17 cellular contexts compared by ENCODE assay signal in the genomic region with DNA sequence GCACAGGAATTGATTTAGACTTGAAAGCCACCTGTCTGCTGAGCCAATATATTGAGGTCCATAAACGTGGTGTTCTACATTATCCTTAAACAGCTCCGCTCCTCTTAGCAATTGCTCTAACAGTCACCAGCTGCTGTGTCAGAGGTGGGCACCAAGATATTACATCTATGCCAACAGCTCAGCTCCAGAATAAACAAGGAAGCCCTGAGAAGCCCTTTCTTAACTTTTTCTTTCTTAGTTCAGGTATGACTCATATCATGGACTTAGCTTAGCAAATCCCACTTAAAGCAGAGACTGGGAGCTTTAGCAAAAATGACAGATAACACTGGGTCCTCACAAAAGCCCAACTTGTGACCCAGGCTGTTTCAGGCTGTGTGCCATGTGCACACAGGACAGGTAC.
DNase-seq lines count a peak whose midpoint lies in the region; ATAC-seq, FAIRE-seq and TF ChIP-seq lines count a peak whose summit lies in the region.
"Had no signal": no experiment of that assay in that cellular context is flagged by ENCODE, and none has a peak within 500 bp of the region (broad histone marks: within the 10 kb centered on the region; RNA-seq: fewer than 3 reads in every experiment).

No MANE protein-coding gene starts in this region.

- intact Hi-C loops in mucosa of descending colon (cut with DNase I, micrococcal nuclease) (no loop called here), left lung (cut with DNase I) (no loop called here)

- H3K36me3 Mint-ChIP-seq in naive thymus-derived CD8-positive, alpha-beta T cell = no peaks in the 10 kb centered on the region

- peaks cover 0 to 2% (median 0%) of the 10 kb centered on the region in 4 donors for H3K4me1 Mint-ChIP-seq in naive thymus-derived CD8-positive, alpha-beta T cell
- H3K4me1 Mint-ChIP-seq: activated T-helper 17 cell treated with anti-CD3 and anti-CD28 coated beads, Interleukin-2, amount 50 U/mL, for 72 hours had no signal

- H3K27ac Mint-ChIP-seq in naive thymus-derived CD8-positive, alpha-beta T cell = no peak overlapping the region
- H3K27ac Mint-ChIP-seq: activated T-helper 17 cell treated with anti-CD3 and anti-CD28 coated beads, Interleukin-2, amount 50 U/mL, for 72 hours had no signal

- H3K36me3 ChIP-seq in mucosa of descending colon (ENCODE audit: low read depth) (no peaks in the 10 kb centered on the region), left lung (no peaks in the 10 kb centered on the region)
- H3K36me3 ChIP-seq: esophagus muscularis mucosa, suprapubic skin had no signal

- H3K4me3 ChIP-seq in mucosa of descending colon (no peak overlapping the region), left lung (no peak overlapping the region)
- H3K4me3 ChIP-seq: esophagus muscularis mucosa, suprapubic skin had no signal

- TF ChIP-seq CTCF in mucosa of descending colon (IDR thresholded peaks at IDR 0.05) = no peak
- TF ChIP-seq CTCF in left lung (IDR thresholded peaks at IDR 0.05) = no peak

- H3K9me3 Mint-ChIP-seq in naive thymus-derived CD8-positive, alpha-beta T cell = peaks cover 0 to 10% (median 0%) of the 10 kb centered on the region in 9 donors

- POLR2A ChIA-PET in naive thymus-derived CD8-positive, alpha-beta T cell (lab: Charles Lee) = no interaction called here

- H3K27ac ChIP-seq in left lung = no peak overlapping the region
- H3K27ac ChIP-seq: esophagus muscularis mucosa, KMS-11, suprapubic skin had no signal

- no peak overlapping the region for H3K4me3 Mint-ChIP-seq in naive thymus-derived CD8-positive, alpha-beta T cell
- H3K4me3 Mint-ChIP-seq: activated T-helper 17 cell treated with anti-CD3 and anti-CD28 coated beads, Interleukin-2, amount 50 U/mL, for 72 hours had no signal

- H3K27me3 Mint-ChIP-seq in naive thymus-derived CD8-positive, alpha-beta T cell = peaks cover 8 to 36% (median 12%) of the 10 kb centered on the region in 5 donors

- no peaks in the 10 kb centered on the region for H3K9me3 ChIP-seq in mucosa of descending colon
- no peaks in the 10 kb centered on the region for H3K9me3 ChIP-seq in left lung
- H3K9me3 ChIP-seq: esophagus muscularis mucosa, suprapubic skin had no signal

- H3K27me3 ChIP-seq in left lung = no peaks in the 10 kb centered on the region
- H3K27me3 ChIP-seq: esophagus muscularis mucosa, suprapubic skin had no signal

- FAIRE-seq in RCC 7860 (lab: Jason Lieb, UNC) = no peak

- H3K4me1 ChIP-seq in mucosa of descending colon (ENCODE audit: low read depth) (no peaks in the 10 kb centered on the region), left lung (no peaks in the 10 kb centered on the region)
- H3K4me1 ChIP-seq: suprapubic skin had no signal

- ATAC-seq in esophagus mucosa (peak; percentile 57), mucosa of descending colon (peak; percentile 28), left lung (no peak)
- no peak for ATAC-seq in naive thymus-derived CD8-positive, alpha-beta T cell
- ATAC-seq: activated T-helper 17 cell treated with anti-CD3 and anti-CD28 coated beads, Interleukin-2, amount 50 U/mL, for 72 hours had no signal

- peak; percentile 74 for DNase-seq in ELR (ENCODE audit: low read depth)
- DNase-seq in RCC 7860 (ENCODE audit: low spot score) = peak; percentile 45
- no peak for DNase-seq in mucosa of descending colon
- DNase-seq in NOMO-1 treated with dmso at 0.1 percent for 144 hours (lab: John Stamatoyannopoulos, UW; ENCODE audit: unreplicated experiment) = no peak
- no peak for DNase-seq in left lung
- no peak for DNase-seq in occipital lobe (lab: John Stamatoyannopoulos, UW)
- DNase-seq in naive thymus-derived CD8-positive, alpha-beta T cell = no peak
- DNase-seq: activated CD8-positive, alpha-beta memory T cell treated with anti-CD3 and anti-CD28 coated beads for 24 hours; amniotic stem cell; NCI-H446; retina; stimulated activated CD4-positive, alpha-beta T cell treated with anti-CD3 and anti-CD28 coated beads, Interleukin-2, amount 100 ng/mL, for 24 hours had no signal

Comparison
In these comparisons a context has a peak if more than half of its experiments do, and no peak if none do; other contexts are left out.
1. DNase-seq: peak in ELR (single experiment) and RCC 7860 (single experiment); none in mucosa of descending colon (0 of 3), NOMO-1 treated with dmso at 0.1 percent for 144 hours (single experiment), left lung (0 of 2), occipital lobe (single experiment) and naive thymus-derived CD8-positive, alpha-beta T cell (0 of 10).
2. ATAC-seq: peak in esophagus mucosa (single experiment) and mucosa of descending colon (single experiment); none in left lung (single experiment) and naive thymus-derived CD8-positive, alpha-beta T cell (0 of 2).